Comparison of ENCODE assay signal across 25 cellular contexts in genomic region chr6:162871966-162872365, GRCh38.
"Had no signal": no experiment of that assay in that cellular context is flagged by ENCODE, and none has a peak within 500 bp of the region (broad histone marks: within the 10 kb centered on the region; RNA-seq: fewer than 3 reads in every experiment).

No MANE protein-coding gene starts in this region.

- H3K4me3 ChIP-seq: ascending aorta, colonic mucosa, esophagus squamous epithelium, gastrocnemius medialis, heart left ventricle had no signal

- DNase-seq: activated CD4-positive, alpha-beta memory T cell treated with anti-CD3 and anti-CD28 coated beads for 36 hours; activated CD4-positive, alpha-beta T cell treated with anti-CD3 and anti-CD28 coated beads for 36 hours; activated CD4-positive, alpha-beta T cell treated with anti-CD3 and anti-CD28 coated beads, Interleukin-2, amount 10 ng/mL, durations not matched to agents 24 days and 14 days; activated CD4-positive, CD25-positive, alpha-beta regulatory T cell; activated CD4-positive, CD25-positive, alpha-beta regulatory T cell treated with anti-CD3 and anti-CD28 coated beads, Interleukin-2, amount 50 U/mL, for 72 hours; activated CD8-positive, alpha-beta memory T cell treated with anti-CD3 and anti-CD28 coated beads, Interleukin-2, amount 10 ng/mL, durations not matched to agents 7 days and 5 days; activated CD8-positive, alpha-beta memory T cell treated with anti-CD3 and anti-CD28 coated beads, Interleukin-2, amount 50 U/mL, for 4 hours; activated CD8-positive, alpha-beta T cell treated with anti-CD3 and anti-CD28 coated beads, Interleukin-2, amount 10 ng/mL, durations not matched to agents 7 days and 5 days; activated effector memory CD4-positive, alpha-beta T cell treated with anti-CD3 and anti-CD28 coated beads, Interleukin-2, amount 50 U/mL, for 16 hours; activated naive CD4-positive, alpha-beta T cell treated with anti-CD3 and anti-CD28 coated beads, Interleukin-2, amount 10 ng/mL, durations not matched to agents 7 days and 5 days; activated naive CD8-positive, alpha-beta T cell treated with anti-CD3 and anti-CD28 coated beads, Interleukin-2, amount 10 ng/mL, durations not matched to agents 7 days and 5 days; activated T-cell treated with anti-CD3 and anti-CD28 coated beads, Interleukin-2, amount 50 U/mL, for 1 hour; activated T-cell treated with anti-CD3 and anti-CD28 coated beads, Interleukin-2, amount 50 U/mL, for 48 hours; caudate nucleus; colonic mucosa; effector CD8-positive, alpha-beta T cell; esophagus squamous epithelium; foreskin keratinocyte; gastrocnemius medialis; glutamatergic neuron; heart left ventricle; T-helper 1 cell; T-helper 17 cell; T1000 had no signal
